Comparison of ENCODE assay signal across 24 cellular contexts in genomic region chr1:230548357-230548756, GRCh38.
DNase-seq lines count a peak whose midpoint lies in the region; ATAC-seq, FAIRE-seq and TF ChIP-seq lines count a peak whose summit lies in the region.
"Had no signal": no experiment of that assay in that cellular context is flagged by ENCODE, and none has a peak within 500 bp of the region (broad histone marks: within the 10 kb centered on the region; RNA-seq: fewer than 3 reads in every experiment).

No MANE protein-coding gene starts in this region.

- H3K27ac ChIP-seq in kidney (ENCODE audit: low read depth in 2 of 2, low read length in 2 of 2) = no peak overlapping the region
- H3K27ac ChIP-seq: lower lobe of right lung, right lobe of liver, thyroid gland had no signal

- no peak overlapping the region for H3K9ac ChIP-seq in kidney (ENCODE audit: low read length in 2 of 2)

- no peaks in the 10 kb centered on the region for H3K9me3 ChIP-seq in kidney (ENCODE audit: control insufficient read depth in 1 of 2, low read length in 2 of 2)
- H3K9me3 ChIP-seq: lower lobe of right lung, right lobe of liver, thyroid gland had no signal

- intact Hi-C loops in kidney (cut with DNase I) = no loop called here

- ATAC-seq in HG03108 (IDR thresholded peaks at IDR 0.05; ENCODE audit: unreplicated experiment) = no peak
- ATAC-seq: activated CD8-positive, alpha-beta T cell treated with anti-CD3 and anti-CD28 coated beads, Interleukin-2, amount 10 ng/mL, durations not matched to agents 7 days and 5 days; right lobe of liver; SK-N-SH treated with all-trans-retinoic acid at 6 μM for 48 hours; stimulated activated naive B cell treated with anti-CD40 and anti-IgM and Interleukin-4, amounts not matched to agents 10 μg/mL and 1 μg/mL and 100 μg/mL, for 72 hours had no signal

- FAIRE-seq in kidney (lab: Jason Lieb, UNC) = no peak
- FAIRE-seq: astrocyte, GM18507, RCC 7860 had no signal

- peak; percentile 71 for DNase-seq in DMS79 (lab: John Stamatoyannopoulos, UW)
- DNase-seq in NCI-H1105 (lab: John Stamatoyannopoulos, UW) = peak; percentile 12
- DNase-seq in NCI-H69 (lab: John Stamatoyannopoulos, UW) = peak; percentile 52
- peak; percentile 37 for DNase-seq in kidney tubule cell (ENCODE audit: low spot score)
- DNase-seq in kidney = no peak
- DNase-seq in HuH-7 (ENCODE audit: low spot score) = no peak
- DNase-seq: activated CD4-positive, CD25-positive, alpha-beta regulatory T cell; activated CD8-positive, alpha-beta T cell treated with anti-CD3 and anti-CD28 coated beads, Interleukin-2, amount 10 ng/mL, durations not matched to agents 7 days and 5 days; activated naive CD4-positive, alpha-beta T cell treated with Interleukin-2 at 50 U/mL for 16 hours; activated T-cell treated with anti-CD3 and anti-CD28 coated beads, Interleukin-2, amount 50 U/mL, for 24 hours; CD8-positive, alpha-beta memory T cell; EL; Karpas-422; lower lobe of right lung; NCI-H1436 treated with DMSO at 0.1 percent for 48 hours; right lobe of liver; stimulated activated naive B cell treated with anti-CD40 and anti-IgM and Interleukin-4, amounts not matched to agents 10 μg/mL and 1 μg/mL and 100 μg/mL, for 72 hours; T-helper 9 cell; thyroid gland had no signal

- no peak overlapping the region for H3K4me3 ChIP-seq in kidney (ENCODE audit: low read length in 2 of 2)
- H3K4me3 ChIP-seq: lower lobe of right lung, right lobe of liver, thyroid gland had no signal

- no peaks in the 10 kb centered on the region for H3K36me3 ChIP-seq in kidney (ENCODE audit: control insufficient read depth in 1 of 2, insufficient read depth in 2 of 2, low read length in 2 of 2)
- H3K36me3 ChIP-seq: lower lobe of right lung, right lobe of liver, thyroid gland had no signal

- no peak for TF ChIP-seq CTCF in kidney (IDR thresholded peaks at IDR 0.05; ENCODE audit: borderline replicate concordance, extremely low read depth, insufficient read depth)

- H3K4me1 ChIP-seq in kidney (ENCODE audit: control insufficient read depth in 1 of 2, insufficient read depth in 1 of 2, low read depth in 1 of 2, low read length in 2 of 2) = peaks cover 0 to 4% of the 10 kb centered on the region in 2 donors
- H3K4me1 ChIP-seq: lower lobe of right lung, right lobe of liver, thyroid gland had no signal

Comparison
In these comparisons a context has a peak if more than half of its experiments do, and no peak if none do; other contexts are left out.
1. DNase-seq: peak in DMS79 (single experiment), NCI-H1105 (single experiment), NCI-H69 (single experiment) and kidney tubule cell (single experiment); none in kidney (single experiment) and HuH-7 (single experiment).